23 cellular contexts compared by ENCODE assay signal in the genomic region with DNA sequence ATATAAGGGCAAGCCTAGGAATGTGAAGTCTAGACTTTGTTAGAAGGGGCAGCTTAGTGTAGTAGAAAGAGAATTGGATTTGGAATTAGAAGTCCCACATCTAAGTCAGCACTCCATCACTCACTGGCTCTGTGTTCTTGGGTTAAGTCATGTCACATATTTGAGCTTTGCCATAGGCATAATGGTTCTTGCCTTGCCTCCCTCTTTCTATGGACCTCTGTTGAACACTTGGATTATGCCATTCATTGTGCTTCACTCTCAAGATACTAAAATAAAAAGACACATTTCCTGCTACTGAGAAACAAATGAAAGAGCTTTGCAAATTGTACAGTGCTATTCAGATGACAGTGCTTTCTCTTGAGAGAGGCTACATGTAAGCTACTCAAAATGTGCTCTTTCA.
"Had no signal": no experiment of that assay in that cellular context is flagged by ENCODE, and none has a peak within 500 bp of the region (broad histone marks: within the 10 kb centered on the region; RNA-seq: fewer than 3 reads in every experiment).

No MANE protein-coding gene starts in this region.

- H3K27ac ChIP-seq: dorsolateral prefrontal cortex, gastrocnemius medialis, heart left ventricle, hepatocyte, ovary, psoas muscle, skin epidermis, spleen, suprapubic skin, vagina had no signal

- H3K4me3 ChIP-seq: dorsolateral prefrontal cortex, gastrocnemius medialis, heart left ventricle, hepatocyte, lung, ovary, psoas muscle, skin epidermis, spleen, suprapubic skin, vagina had no signal

- H3K4me3 Mint-ChIP-seq: memory B cell; natural killer cell; stimulated activated naive CD8-positive, alpha-beta T cell treated with anti-CD3 and anti-CD28 coated beads, Interleukin-15, amount 100 ng/mL, for 72 hours had no signal

- H3K27me3 Mint-ChIP-seq: memory B cell; stimulated activated naive CD8-positive, alpha-beta T cell treated with anti-CD3 and anti-CD28 coated beads, Interleukin-15, amount 100 ng/mL, for 72 hours had no signal

- H3K9me3 ChIP-seq: gastrocnemius medialis, heart left ventricle, ovary, psoas muscle, spleen, suprapubic skin, vagina had no signal

- DNase-seq: dorsolateral prefrontal cortex; effector CD4-positive, alpha-beta T cell; gastrocnemius medialis; heart left ventricle; kidney; natural killer cell; occipital lobe; ovary; posterior cingulate gyrus; psoas muscle; right cardiac atrium; spleen; stimulated activated CD4-positive, alpha-beta T cell treated with anti-CD3 and anti-CD28 coated beads, Interleukin-4, amount 100 ng/mL, for 4 hours; stimulated activated naive CD4-positive, alpha-beta T cell; stimulated activated naive CD8-positive, alpha-beta T cell treated with anti-CD3 and anti-CD28 coated beads, Interleukin-15, amount 100 ng/mL, for 72 hours; trophoblast cell had no signal

- H3K36me3 ChIP-seq: ovary had no signal

- H3K4me1 ChIP-seq: gastrocnemius medialis, psoas muscle, suprapubic skin had no signal

- ATAC-seq: gastrocnemius medialis; heart left ventricle; left lobe of liver; natural killer cell; psoas muscle; right cardiac atrium; stimulated activated naive CD8-positive, alpha-beta T cell treated with anti-CD3 and anti-CD28 coated beads, Interleukin-15, amount 100 ng/mL, for 72 hours had no signal

- H3K27me3 ChIP-seq: dorsolateral prefrontal cortex, gastrocnemius medialis, heart left ventricle, hepatocyte, ovary, spleen, suprapubic skin, vagina had no signal

- H3K27ac Mint-ChIP-seq: memory B cell; stimulated activated naive CD8-positive, alpha-beta T cell treated with anti-CD3 and anti-CD28 coated beads, Interleukin-15, amount 100 ng/mL, for 72 hours had no signal

- H3K9me3 Mint-ChIP-seq: memory B cell; natural killer cell; stimulated activated naive CD8-positive, alpha-beta T cell treated with anti-CD3 and anti-CD28 coated beads, Interleukin-15, amount 100 ng/mL, for 72 hours had no signal

- H3K4me1 Mint-ChIP-seq: memory B cell; natural killer cell; stimulated activated naive CD8-positive, alpha-beta T cell treated with anti-CD3 and anti-CD28 coated beads, Interleukin-15, amount 100 ng/mL, for 72 hours had no signal
